8 cellular contexts compared by ENCODE assay signal in the genomic region with DNA sequence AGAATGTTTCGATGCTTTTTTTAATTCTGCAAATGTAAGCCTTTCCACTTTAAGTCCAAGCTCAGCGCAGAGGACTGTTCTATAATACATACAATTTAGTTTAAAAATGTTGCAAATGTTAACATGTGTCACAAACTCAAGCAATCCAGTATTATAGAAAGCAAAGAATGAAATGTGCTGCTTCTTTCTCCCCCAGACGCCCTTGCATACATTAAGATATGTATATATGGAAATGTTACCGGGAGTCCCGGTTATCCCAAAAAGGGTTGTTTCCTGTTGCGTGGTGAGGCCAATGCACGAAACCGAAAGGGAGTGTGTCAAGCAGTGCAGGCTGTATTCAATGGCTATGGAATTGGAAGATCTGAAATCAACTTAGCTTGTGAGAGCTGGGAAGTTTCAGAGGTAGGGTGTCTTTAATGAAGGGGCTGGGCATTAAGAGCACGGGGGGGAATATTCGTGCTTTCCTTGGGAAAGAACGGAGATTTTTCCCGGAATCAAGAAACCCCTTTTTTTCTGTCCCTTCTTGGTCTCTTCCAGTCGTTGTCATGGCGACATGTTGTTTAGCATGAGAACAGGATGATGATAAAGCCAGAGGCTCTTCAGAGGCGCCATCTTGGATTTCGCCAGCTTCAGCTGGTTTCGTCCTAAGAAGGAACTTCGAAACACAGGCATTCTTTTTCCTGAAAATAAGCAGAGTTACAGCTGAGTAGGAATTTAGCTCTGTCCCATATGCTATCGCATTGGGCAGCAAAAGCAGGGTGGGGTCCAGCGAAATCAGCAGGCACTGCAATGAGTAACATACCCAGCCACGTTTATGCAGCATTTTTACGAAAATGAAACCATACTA. TPM values are rescaled to one million over a fixed set of nuclear protein-coding genes. Genes with fewer than 3 reads are reported as not detected.
A peak's percentile ranks its signal among the peaks of the same experiment; 100 is the strongest.
DNase-seq lines count a peak whose midpoint lies in the region; TF ChIP-seq lines count a peak whose summit lies in the region.

No MANE protein-coding gene starts in this region.

- DNase-seq in GM03348 (ENCODE audit: low spot score), result peak; percentile 70
- peak; percentile 98 for DNase-seq in HFF-Myc (ENCODE audit: extremely low read depth, low read depth)
- DNase-seq in NB4 (ENCODE audit: low read depth), result peak; percentile 93
- DNase-seq in SK-MEL-5 (ENCODE audit: low read depth, low spot score), result peak; percentile 99
- DNase-seq in activated naive CD4-positive, alpha-beta T cell treated with anti-CD3 and anti-CD28 coated beads, Interleukin-2, amount 50 U/mL, for 16 hours, result peak; percentile 70
- DNase-seq in germinal center (ENCODE audit: low spot score), result peak; percentile 74
- DNase-seq in non-pigmented ciliary epithelial cell (ENCODE audit: low read depth), result peak; percentile 91
- peak; percentile 92 for DNase-seq in testis

- TF ChIP-seq POLR2A in NB4 (IDR thresholded peaks at IDR 0.05; ENCODE audit: extremely low read depth, insufficient read length) (peak; percentile 24), testis (IDR thresholded peaks at IDR 0.05) (no peak)

- H3K36me3 ChIP-seq in testis (ENCODE audit: low read depth, missing control alignments), result no peaks in the 10 kb centered on the region

- H3K4me1 ChIP-seq in testis, result peaks cover 16% of the 10 kb centered on the region

- peak overlapping the region; percentile 73 for H3K4me3 ChIP-seq in HFF-Myc (replicated peaks; ENCODE audit: low read depth, low read length)
- H3K4me3 ChIP-seq in NB4 (ENCODE audit: low read depth, low read length), result peak overlapping the region; percentile 65
- peak overlapping the region; percentile 67 to 82 for H3K4me3 ChIP-seq in testis

- 0 to 1% methylated on average over 22 of the region's 22 CpGs for WGBS in testis, 2 donors

- in situ Hi-C loops in SK-MEL-5 (cut with HindIII; ENCODE audit: low pct_unique_long_range_greater_than_20kb, low sequenced_read_pairs), result no loop called here

- intact Hi-C loops in testis (cut with DNase I; ENCODE audit: low total_unique reads), result loop anchor here (2.0 to 5.0 kb wide), 2 partner anchors 19 to 73 kb away; partner anchors contain the start of gene SERPINB6

- TF ChIP-seq CTCF in HFF-Myc (IDR thresholded peaks at IDR 0.05; ENCODE audit: low read depth, low read length, missing control alignments) (no peak), NB4 (IDR thresholded peaks at IDR 0.05; ENCODE audit: low read depth, low read length) (no peak), testis (IDR thresholded peaks at IDR 0.05) (peak in 1 of 3 experiments; percentile 5)

- H3K27me3 ChIP-seq in testis, result no peaks in the 10 kb centered on the region

- H3K27ac ChIP-seq in testis, result peak overlapping the region; percentile 94 to 97

- H3K9me3 ChIP-seq in testis, result no peaks in the 10 kb centered on the region

RNA-seq across cellular contexts. Expression of gene NQO2, which starts 10.1 kb away (rescaled TPM):
- total RNA-seq in SK-MEL-5 (2014; rRNA removed; shearing (Covaris generic)), result 35.8 and 40.0 TPM in 2 replicates
- 40.9 and 50.6 TPM in 2 replicates for polyA plus RNA-seq in SK-MEL-5 (2015; cell fraction: cytosol; rRNA removed)
- polyA plus RNA-seq in SK-MEL-5 (2015; cell fraction: nucleus; rRNA removed), result 57.2 and 74.0 TPM in 2 replicates
- 10 to 100 TPM in 1 of 2 donors, 1 to 10 TPM in 1; 9.5 to 16.8 TPM for total RNA-seq in testis
- 35.6 TPM for polyA plus RNA-seq in testis (ENCODE audit: insufficient read depth, low read depth, low replicate concordance)

RNA-seq across cellular contexts. Expression of gene SERPINB6, which starts 18.2 kb away (rescaled TPM):
- total RNA-seq in SK-MEL-5 (2014; rRNA removed; shearing (Covaris generic)), result 63.8 and 65.5 TPM in 2 replicates
- 106 and 119 TPM in 2 replicates for polyA plus RNA-seq in SK-MEL-5 (2015; cell fraction: cytosol; rRNA removed)
- 95.9 and 122 TPM in 2 replicates for polyA plus RNA-seq in SK-MEL-5 (2015; cell fraction: nucleus; rRNA removed)
- total RNA-seq in testis, result 100 to 1,000 TPM; 203 to 281 TPM
- 348 TPM for polyA plus RNA-seq in testis (ENCODE audit: insufficient read depth, low read depth, low replicate concordance)

Comparison
In these comparisons a context has a peak if more than half of its experiments do, and no peak if none do; other contexts are left out.
1. Peak in every context shown above with its lines: DNase-seq, H3K4me3 ChIP-seq and H3K27ac ChIP-seq.